ENCODE assay signal across 12 cellular contexts in the genomic region with DNA sequence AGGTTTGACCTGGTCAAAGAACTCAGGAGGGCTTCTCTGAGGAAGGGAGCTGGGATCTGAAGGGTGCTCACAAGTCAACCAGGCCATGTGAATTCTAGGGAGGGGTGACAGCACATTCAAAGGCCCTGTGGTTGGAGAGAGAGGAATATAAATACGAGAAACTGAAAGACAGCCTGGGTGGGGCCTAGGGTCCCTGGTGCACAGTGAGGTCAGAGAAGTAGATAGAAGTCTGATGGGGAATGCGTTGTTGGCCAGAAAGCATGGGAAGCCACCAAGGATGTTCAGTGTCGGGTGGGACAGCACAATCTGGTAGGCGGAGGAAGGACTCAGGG.
DNase-seq lines count a peak whose midpoint lies in the region; ATAC-seq and TF ChIP-seq lines count a peak whose summit lies in the region.
"Had no signal": no experiment of that assay in that cellular context is flagged by ENCODE, and none has a peak within 500 bp of the region (broad histone marks: within the 10 kb centered on the region; RNA-seq: fewer than 3 reads in every experiment).

No MANE protein-coding gene starts in this region.

- H3K4ac ChIP-seq in mesenchymal stem cell (ENCODE audit: low read depth in 1 of 2, low read length in 2 of 2) (no peak overlapping the region), trophoblast cell (ENCODE audit: low read depth, low read length) (no peak overlapping the region)

- H4K8ac ChIP-seq in mesenchymal stem cell (ENCODE audit: low read length) (no peak overlapping the region), trophoblast cell (ENCODE audit: low read depth, low read length) (no peak overlapping the region)

- H3K79me2 ChIP-seq in trophoblast cell (ENCODE audit: control insufficient read depth, insufficient read depth, low read length, poor library complexity), result no peaks in the 10 kb centered on the region

- H3K23ac ChIP-seq in mesenchymal stem cell (ENCODE audit: low read length in 2 of 2), result no peak overlapping the region
- H3K23ac ChIP-seq in trophoblast cell (ENCODE audit: low read length), result no peak overlapping the region

- no peak overlapping the region for H3K9ac ChIP-seq in mesenchymal stem cell (ENCODE audit: low read length)
- H3K9ac ChIP-seq in trophoblast cell (ENCODE audit: low read length), result no peak overlapping the region

- no peaks in the 10 kb centered on the region for H3K27me3 ChIP-seq in mesenchymal stem cell (ENCODE audit: control insufficient read depth in 1 of 2, insufficient read depth in 1 of 2, low read length in 2 of 2)
- no peaks in the 10 kb centered on the region for H3K27me3 ChIP-seq in trophoblast cell (ENCODE audit: insufficient read depth, low read length)
- H3K27me3 ChIP-seq: BE2C had no signal

- H3K79me1 ChIP-seq in mesenchymal stem cell (replicated peaks; ENCODE audit: low read length, poor library complexity, severe bottlenecking) (no peaks in the 10 kb centered on the region), trophoblast cell (ENCODE audit: low read length) (no peaks in the 10 kb centered on the region)

- ATAC-seq in GM18873 (IDR thresholded peaks at IDR 0.05; ENCODE audit: low FRiP score, unreplicated experiment), result no peak

- H3K4me3 ChIP-seq in HEK293 (ENCODE audit: low read depth, low read length) (no peak overlapping the region), mesenchymal stem cell (ENCODE audit: insufficient read depth in 1 of 2, low read depth in 1 of 2, low read length in 2 of 2) (no peak overlapping the region), trophoblast cell (ENCODE audit: low read depth, low read length) (no peak overlapping the region)

- H3K9me3 ChIP-seq in HEK293 (ENCODE audit: control insufficient read depth, insufficient read depth, low read depth, low read length) (no peaks in the 10 kb centered on the region), mesenchymal stem cell (ENCODE audit: control insufficient read depth, low read length) (peaks cover 12% of the 10 kb centered on the region), trophoblast cell (ENCODE audit: insufficient read depth, low read depth, low read length) (no peaks in the 10 kb centered on the region)
- H3K9me3 ChIP-seq: BE2C had no signal

- H3K4me2 ChIP-seq in mesenchymal stem cell (ENCODE audit: low read length, poor library complexity, severe bottlenecking), result no peak overlapping the region
- H3K4me2 ChIP-seq in trophoblast cell (ENCODE audit: low read length), result no peak overlapping the region

- H2BK5ac ChIP-seq in mesenchymal stem cell (ENCODE audit: low read depth, low read length, poor library complexity, severe bottlenecking) (no peak overlapping the region), trophoblast cell (ENCODE audit: low read depth, low read length, poor library complexity) (no peak overlapping the region)

- H4K91ac ChIP-seq in mesenchymal stem cell (ENCODE audit: low read length), result no peak overlapping the region
- no peak overlapping the region for H4K91ac ChIP-seq in trophoblast cell (ENCODE audit: low read depth, low read length)

- H3K27ac ChIP-seq in HEK293 (ENCODE audit: extremely low read depth, low read depth, low read length) (no peak overlapping the region), mesenchymal stem cell (ENCODE audit: low read length, poor library complexity, severe bottlenecking) (no peak overlapping the region), trophoblast cell (ENCODE audit: low read depth, low read length) (no peak overlapping the region)

- CTCF ChIA-PET in HEK293 (lab: Yijun Ruan, JAX), result no interaction called here
- CTCF ChIA-PET in HEK293T (lab: Yijun Ruan, JAX), result no interaction called here

- H2AK5ac ChIP-seq in mesenchymal stem cell (ENCODE audit: low read length, severe bottlenecking), result peak overlapping the region; percentile 77
- H2AK5ac ChIP-seq in trophoblast cell (ENCODE audit: low read length), result no peak overlapping the region

- H2BK12ac ChIP-seq in mesenchymal stem cell (ENCODE audit: low read length in 2 of 2) (no peak overlapping the region), trophoblast cell (ENCODE audit: low read length) (no peak overlapping the region)

- H3K14ac ChIP-seq in mesenchymal stem cell (ENCODE audit: low read length in 2 of 2) (no peak overlapping the region), trophoblast cell (ENCODE audit: low read length) (no peak overlapping the region)

- H2BK120ac ChIP-seq in mesenchymal stem cell (ENCODE audit: low read depth, low read length) (no peak overlapping the region), trophoblast cell (ENCODE audit: insufficient read depth, low read length, poor library complexity) (peak overlapping the region; percentile 12)

- WGBS in mesenchymal stem cell, result 86% methylated on average over 4 of the region's 4 CpGs
- no CpG with 5 or more reads among the region's 4 CpGs for WGBS in trophoblast cell (ENCODE audit: extremely low coverage, insufficient coverage, insufficient read length)

- no peak for TF ChIP-seq CTCF in HEK293 (tag by site-specific recombination; IDR thresholded peaks at IDR 0.05)

- DNase-seq in mesenchymal stem cell (no peak), trophoblast cell (no peak), HEK293T (ENCODE audit: extremely low spot score) (no peak), SIG-M5 (lab: John Stamatoyannopoulos, UW) (no peak), NCI-H69 (lab: John Stamatoyannopoulos, UW) (no peak)
- DNase-seq: BE2C; CD4-positive, CD25-positive, alpha-beta regulatory T cell; DMS53; GF-D8; HCEC 1CT had no signal

- H3K36me3 ChIP-seq in HEK293 (ENCODE audit: control insufficient read depth in 2 of 2, insufficient read depth in 1 of 2, low read length in 2 of 2) (peaks cover 0 to 21% of the 10 kb centered on the region in 2 experiments; a peak in 1 of 3 replicates), mesenchymal stem cell (ENCODE audit: control insufficient read depth in 1 of 2, insufficient read depth in 2 of 2, low read depth in 1 of 2, low read length in 2 of 2) (peaks cover 16 to 44% of the 10 kb centered on the region in 2 experiments), trophoblast cell (ENCODE audit: control insufficient read depth in 1 of 2, insufficient read depth in 2 of 2, low read length in 2 of 2) (peaks cover 8 to 10% of the 10 kb centered on the region in 2 experiments)
- H3K36me3 ChIP-seq: BE2C had no signal

- H2AFZ ChIP-seq in mesenchymal stem cell (ENCODE audit: low read depth, low read length) (no peak overlapping the region), trophoblast cell (ENCODE audit: insufficient read depth, low read length, poor library complexity) (no peak overlapping the region)

- H2BK15ac ChIP-seq in mesenchymal stem cell (ENCODE audit: low read depth, poor library complexity, severe bottlenecking), result no peak overlapping the region

- H4K12ac ChIP-seq in trophoblast cell (ENCODE audit: low read depth, low read length), result no peak overlapping the region

- POLR2A ChIA-PET in HEK293 (lab: Yijun Ruan, JAX) (no interaction called here), HEK293T (lab: Yijun Ruan, JAX) (no interaction called here)

- no peak overlapping the region for H3K18ac ChIP-seq in mesenchymal stem cell (ENCODE audit: low read depth in 1 of 2, low read length in 2 of 2)
- no peak overlapping the region for H3K18ac ChIP-seq in trophoblast cell (ENCODE audit: low read length)

- H3K4me1 ChIP-seq in HEK293 (ENCODE audit: control insufficient read depth, insufficient read depth, low read length) (no peaks in the 10 kb centered on the region), mesenchymal stem cell (ENCODE audit: control insufficient read depth, insufficient read depth, low read depth, low read length) (peaks cover 35% of the 10 kb centered on the region), trophoblast cell (ENCODE audit: control insufficient read depth in 1 of 2, insufficient read depth in 2 of 2, low read length in 2 of 2) (peaks cover 0 to 12% of the 10 kb centered on the region in 2 experiments)
- H3K4me1 ChIP-seq: BE2C had no signal

TF ChIP-seq in HEK293, 187 proteins besides CTCF, POLR2A, EP300 and RAD21:
- TF ChIP-seq ZNF561 (tag by site-specific recombination; IDR thresholded peaks at IDR 0.05; ENCODE audit: borderline replicate concordance) (no peak), ZNF623 (tag by site-specific recombination; IDR thresholded peaks at IDR 0.05) (peak; percentile 77)

TF ChIP-seq in HEK293T, 16 proteins besides CTCF, POLR2A, EP300 and RAD21:
- TF ChIP-seq L3MBTL2 (conservative IDR thresholded peaks at IDR 0.05), result no peak
- TF ChIP-seq ARNT (IDR thresholded peaks at IDR 0.05), result no peak
- no peak for TF ChIP-seq CTBP1 (IDR thresholded peaks at IDR 0.05; ENCODE audit: borderline replicate concordance)
- no peak for TF ChIP-seq NFRKB (IDR thresholded peaks at IDR 0.05)
- no peak for TF ChIP-seq SP1 (IDR thresholded peaks at IDR 0.05)
- TF ChIP-seq LEF1 (IDR thresholded peaks at IDR 0.05; ENCODE audit: borderline replicate concordance), result no peak
- no peak for TF ChIP-seq FOXA1 (IDR thresholded peaks at IDR 0.05)
- no peak for TF ChIP-seq ELF4 (IDR thresholded peaks at IDR 0.05)
- no peak for TF ChIP-seq BHLHE40 (IDR thresholded peaks at IDR 0.05; ENCODE audit: borderline replicate concordance)
- no peak for TF ChIP-seq FOXK2 (IDR thresholded peaks at IDR 0.05)
- TF ChIP-seq TARDBP (IDR thresholded peaks at IDR 0.05), result no peak
